ENCODE assay signal across 2 cellular contexts in the genomic region with DNA sequence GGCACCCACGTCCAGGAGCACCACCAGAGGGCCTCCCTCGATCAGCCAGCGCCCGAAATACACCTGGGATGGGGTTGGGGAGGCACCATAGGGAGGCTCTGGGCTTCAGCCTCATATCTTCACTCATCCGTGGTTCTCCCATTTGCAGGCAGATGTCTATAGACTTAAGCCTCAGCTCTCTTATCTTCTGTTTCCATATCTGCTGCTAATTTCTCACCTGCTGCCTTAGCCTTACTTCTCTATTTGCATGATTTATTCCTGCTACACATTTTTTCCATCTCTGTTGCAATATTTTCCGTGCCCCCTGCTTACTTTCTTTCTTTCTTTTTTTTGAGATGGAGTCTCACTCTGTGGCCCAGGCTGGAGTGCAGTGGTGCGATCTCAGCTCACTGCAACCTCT.
TF ChIP-seq lines count a peak whose summit lies in the region.

No MANE protein-coding gene starts in this region.

TF ChIP-seq in GM23338, 12 proteins besides CTCF, POLR2A, EP300 and RAD21 (continued from another document):
- TF ChIP-seq, protein P1, sequence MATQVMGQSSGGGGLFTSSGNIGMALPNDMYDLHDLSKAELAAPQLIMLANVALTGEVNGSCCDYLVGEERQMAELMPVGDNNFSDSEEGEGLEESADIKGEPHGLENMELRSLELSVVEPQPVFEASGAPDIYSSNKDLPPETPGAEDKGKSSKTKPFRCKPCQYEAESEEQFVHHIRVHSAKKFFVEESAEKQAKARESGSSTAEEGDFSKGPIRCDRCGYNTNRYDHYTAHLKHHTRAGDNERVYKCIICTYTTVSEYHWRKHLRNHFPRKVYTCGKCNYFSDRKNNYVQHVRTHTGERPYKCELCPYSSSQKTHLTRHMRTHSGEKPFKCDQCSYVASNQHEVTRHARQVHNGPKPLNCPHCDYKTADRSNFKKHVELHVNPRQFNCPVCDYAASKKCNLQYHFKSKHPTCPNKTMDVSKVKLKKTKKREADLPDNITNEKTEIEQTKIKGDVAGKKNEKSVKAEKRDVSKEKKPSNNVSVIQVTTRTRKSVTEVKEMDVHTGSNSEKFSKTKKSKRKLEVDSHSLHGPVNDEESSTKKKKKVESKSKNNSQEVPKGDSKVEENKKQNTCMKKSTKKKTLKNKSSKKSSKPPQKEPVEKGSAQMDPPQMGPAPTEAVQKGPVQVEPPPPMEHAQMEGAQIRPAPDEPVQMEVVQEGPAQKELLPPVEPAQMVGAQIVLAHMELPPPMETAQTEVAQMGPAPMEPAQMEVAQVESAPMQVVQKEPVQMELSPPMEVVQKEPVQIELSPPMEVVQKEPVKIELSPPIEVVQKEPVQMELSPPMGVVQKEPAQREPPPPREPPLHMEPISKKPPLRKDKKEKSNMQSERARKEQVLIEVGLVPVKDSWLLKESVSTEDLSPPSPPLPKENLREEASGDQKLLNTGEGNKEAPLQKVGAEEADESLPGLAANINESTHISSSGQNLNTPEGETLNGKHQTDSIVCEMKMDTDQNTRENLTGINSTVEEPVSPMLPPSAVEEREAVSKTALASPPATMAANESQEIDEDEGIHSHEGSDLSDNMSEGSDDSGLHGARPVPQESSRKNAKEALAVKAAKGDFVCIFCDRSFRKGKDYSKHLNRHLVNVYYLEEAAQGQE (IDR thresholded peaks at IDR 0.05; ENCODE audit: unreplicated experiment), result no peak
- no peak for TF ChIP-seq EZH2 (IDR thresholded peaks at IDR 0.05; ENCODE audit: low read depth, unreplicated experiment)
- TF ChIP-seq POLR2AphosphoS5 (IDR thresholded peaks at IDR 0.05; ENCODE audit: low read depth), result no peak
- no peak for TF ChIP-seq JUNB (IDR thresholded peaks at IDR 0.05; ENCODE audit: unreplicated experiment)
- no peak for TF ChIP-seq ZNF114 (CRISPR knock-in tag; IDR thresholded peaks at IDR 0.05)
- no peak for TF ChIP-seq CREB1 (CRISPR knock-in tag; IDR thresholded peaks at IDR 0.05; ENCODE audit: low read depth)
- TF ChIP-seq, protein P2, sequence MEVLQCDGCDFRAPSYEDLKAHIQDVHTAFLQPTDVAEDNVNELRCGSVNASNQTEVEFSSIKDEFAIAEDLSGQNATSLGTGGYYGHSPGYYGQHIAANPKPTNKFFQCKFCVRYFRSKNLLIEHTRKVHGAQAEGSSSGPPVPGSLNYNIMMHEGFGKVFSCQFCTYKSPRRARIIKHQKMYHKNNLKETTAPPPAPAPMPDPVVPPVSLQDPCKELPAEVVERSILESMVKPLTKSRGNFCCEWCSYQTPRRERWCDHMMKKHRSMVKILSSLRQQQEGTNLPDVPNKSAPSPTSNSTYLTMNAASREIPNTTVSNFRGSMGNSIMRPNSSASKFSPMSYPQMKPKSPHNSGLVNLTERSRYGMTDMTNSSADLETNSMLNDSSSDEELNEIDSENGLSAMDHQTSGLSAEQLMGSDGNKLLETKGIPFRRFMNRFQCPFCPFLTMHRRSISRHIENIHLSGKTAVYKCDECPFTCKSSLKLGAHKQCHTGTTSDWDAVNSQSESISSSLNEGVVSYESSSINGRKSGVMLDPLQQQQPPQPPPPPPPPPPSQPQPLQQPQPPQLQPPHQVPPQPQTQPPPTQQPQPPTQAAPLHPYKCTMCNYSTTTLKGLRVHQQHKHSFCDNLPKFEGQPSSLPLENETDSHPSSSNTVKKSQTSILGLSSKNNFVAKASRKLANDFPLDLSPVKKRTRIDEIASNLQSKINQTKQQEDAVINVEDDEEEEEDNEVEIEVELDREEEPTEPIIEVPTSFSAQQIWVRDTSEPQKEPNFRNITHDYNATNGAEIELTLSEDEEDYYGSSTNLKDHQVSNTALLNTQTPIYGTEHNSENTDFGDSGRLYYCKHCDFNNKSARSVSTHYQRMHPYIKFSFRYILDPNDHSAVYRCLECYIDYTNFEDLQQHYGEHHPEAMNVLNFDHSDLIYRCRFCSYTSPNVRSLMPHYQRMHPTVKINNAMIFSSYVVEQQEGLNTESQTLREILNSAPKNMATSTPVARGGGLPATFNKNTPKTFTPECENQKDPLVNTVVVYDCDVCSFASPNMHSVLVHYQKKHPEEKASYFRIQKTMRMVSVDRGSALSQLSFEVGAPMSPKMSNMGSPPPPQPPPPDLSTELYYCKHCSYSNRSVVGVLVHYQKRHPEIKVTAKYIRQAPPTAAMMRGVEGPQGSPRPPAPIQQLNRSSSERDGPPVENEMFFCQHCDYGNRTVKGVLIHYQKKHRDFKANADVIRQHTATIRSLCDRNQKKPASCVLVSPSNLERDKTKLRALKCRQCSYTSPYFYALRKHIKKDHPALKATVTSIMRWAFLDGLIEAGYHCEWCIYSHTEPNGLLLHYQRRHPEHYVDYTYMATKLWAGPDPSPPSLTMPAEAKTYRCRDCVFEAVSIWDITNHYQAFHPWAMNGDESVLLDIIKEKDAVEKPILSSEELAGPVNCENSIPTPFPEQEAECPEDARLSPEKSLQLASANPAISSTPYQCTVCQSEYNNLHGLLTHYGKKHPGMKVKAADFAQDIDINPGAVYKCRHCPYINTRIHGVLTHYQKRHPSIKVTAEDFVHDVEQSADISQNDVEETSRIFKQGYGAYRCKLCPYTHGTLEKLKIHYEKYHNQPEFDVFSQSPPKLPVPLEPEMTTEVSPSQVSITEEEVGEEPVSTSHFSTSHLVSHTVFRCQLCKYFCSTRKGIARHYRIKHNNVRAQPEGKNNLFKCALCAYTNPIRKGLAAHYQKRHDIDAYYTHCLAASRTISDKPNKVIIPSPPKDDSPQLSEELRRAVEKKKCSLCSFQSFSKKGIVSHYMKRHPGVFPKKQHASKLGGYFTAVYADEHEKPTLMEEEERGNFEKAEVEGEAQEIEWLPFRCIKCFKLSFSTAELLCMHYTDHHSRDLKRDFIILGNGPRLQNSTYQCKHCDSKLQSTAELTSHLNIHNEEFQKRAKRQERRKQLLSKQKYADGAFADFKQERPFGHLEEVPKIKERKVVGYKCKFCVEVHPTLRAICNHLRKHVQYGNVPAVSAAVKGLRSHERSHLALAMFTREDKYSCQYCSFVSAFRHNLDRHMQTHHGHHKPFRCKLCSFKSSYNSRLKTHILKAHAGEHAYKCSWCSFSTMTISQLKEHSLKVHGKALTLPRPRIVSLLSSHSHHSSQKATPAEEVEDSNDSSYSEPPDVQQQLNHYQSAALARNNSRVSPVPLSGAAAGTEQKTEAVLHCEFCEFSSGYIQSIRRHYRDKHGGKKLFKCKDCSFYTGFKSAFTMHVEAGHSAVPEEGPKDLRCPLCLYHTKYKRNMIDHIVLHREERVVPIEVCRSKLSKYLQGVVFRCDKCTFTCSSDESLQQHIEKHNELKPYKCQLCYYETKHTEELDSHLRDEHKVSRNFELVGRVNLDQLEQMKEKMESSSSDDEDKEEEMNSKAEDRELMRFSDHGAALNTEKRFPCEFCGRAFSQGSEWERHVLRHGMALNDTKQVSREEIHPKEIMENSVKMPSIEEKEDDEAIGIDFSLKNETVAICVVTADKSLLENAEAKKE (CRISPR knock-in tag; IDR thresholded peaks at IDR 0.05), result no peak
- TF ChIP-seq STAT1 (IDR thresholded peaks at IDR 0.05; ENCODE audit: unreplicated experiment), result no peak
- no peak for TF ChIP-seq EZH2phosphoT487 (IDR thresholded peaks at IDR 0.05; ENCODE audit: unreplicated experiment)
- TF ChIP-seq NANOG (IDR thresholded peaks at IDR 0.05; ENCODE audit: borderline replicate concordance), result no peak
- no peak for TF ChIP-seq ZNF331 (CRISPR knock-in tag; IDR thresholded peaks at IDR 0.05; ENCODE audit: low read depth)

TF ChIP-seq in Ishikawa, 13 proteins besides CTCF, POLR2A, EP300 and RAD21 (continued from another document):
- TF ChIP-seq, protein P1 (IDR thresholded peaks at IDR 0.05; ENCODE audit: low read depth), result no peak
